ENCODE assay signal across 8 cellular contexts in the genomic region with DNA sequence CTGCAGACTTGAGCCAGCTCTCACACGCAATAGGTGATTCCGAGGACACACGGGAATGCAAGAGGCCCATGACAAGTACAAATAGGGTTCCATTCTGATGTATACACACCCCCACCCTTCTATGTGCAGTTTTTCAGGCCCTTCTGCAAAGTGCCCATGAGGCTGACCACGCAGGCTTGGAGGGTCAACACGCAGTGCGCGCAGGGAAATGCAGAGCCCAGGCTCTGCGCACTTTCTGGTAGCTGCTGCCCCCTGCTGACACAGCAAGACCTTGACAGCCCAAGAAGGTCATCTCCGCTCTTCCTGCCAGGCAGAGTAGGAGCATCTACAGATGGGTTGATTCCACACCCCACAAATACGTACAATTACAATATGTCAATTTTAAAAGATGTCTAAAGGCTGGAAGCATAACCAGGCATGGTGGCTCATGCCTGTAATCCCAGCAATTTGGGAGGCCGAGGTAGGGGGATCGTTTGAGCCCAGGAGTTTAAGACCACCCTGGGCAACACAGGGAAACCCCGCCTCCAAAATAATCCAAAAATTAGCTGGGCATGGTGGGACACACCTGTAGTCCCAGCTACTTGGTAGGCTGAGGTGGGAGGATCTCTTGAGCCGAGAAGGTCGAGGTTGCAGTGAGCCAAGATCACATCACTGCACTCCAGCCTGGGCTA. TPM values are rescaled to one million over a fixed set of nuclear protein-coding genes. Genes with fewer than 3 reads are reported as not detected.
DNase-seq lines count a peak whose midpoint lies in the region; ATAC-seq and TF ChIP-seq lines count a peak whose summit lies in the region.

No MANE protein-coding gene starts in this region.

- CTCF ChIA-PET in HEK293 (lab: Yijun Ruan, JAX): interaction anchor here (0.6 to 3.5 kb wide), 5 partner anchors 114 to 397 kb away, joined by 3 to 25 read pairs (median 4); no protein-coding TSS in a partner anchor

- H3K27ac ChIP-seq in HEK293 (ENCODE audit: extremely low read depth, low read depth, low read length) (no peak overlapping the region), subcutaneous abdominal adipose tissue (ENCODE audit: low read depth, low read length) (no peak overlapping the region)
- H3K27ac ChIP-seq in effector memory CD4-positive, alpha-beta T cell (ENCODE audit: insufficient read depth, low read length, poor library complexity, severe bottlenecking): no peak overlapping the region

- TF ChIP-seq CTCF in HEK293 (tag by site-specific recombination; IDR thresholded peaks at IDR 0.05) (no peak), mucosa of descending colon (IDR thresholded peaks at IDR 0.05) (peak; percentile 57)

- H3K9me3 ChIP-seq in HEK293 (ENCODE audit: control insufficient read depth, insufficient read depth, low read depth, low read length) (no peaks in the 10 kb centered on the region), mucosa of descending colon (no peaks in the 10 kb centered on the region), subcutaneous abdominal adipose tissue (ENCODE audit: control insufficient read depth in 5 of 5, low read length in 5 of 5) (no peaks in the 10 kb centered on the region)
- H3K9me3 ChIP-seq in effector memory CD4-positive, alpha-beta T cell (ENCODE audit: control insufficient read depth, low read length): no peaks in the 10 kb centered on the region

- H3K4me1 ChIP-seq in HEK293 (ENCODE audit: control insufficient read depth, insufficient read depth, low read length): no peaks in the 10 kb centered on the region
- H3K4me1 ChIP-seq in effector memory CD4-positive, alpha-beta T cell (ENCODE audit: control insufficient read depth, insufficient read depth, low read length, poor library complexity, severe bottlenecking): no peaks in the 10 kb centered on the region
- H3K4me1 ChIP-seq in mucosa of descending colon (ENCODE audit: low read depth): peaks cover 31% of the 10 kb centered on the region
- H3K4me1 ChIP-seq in subcutaneous abdominal adipose tissue (ENCODE audit: control insufficient read depth in 5 of 5, insufficient read depth in 5 of 5, low read length in 5 of 5): peaks cover 8 to 52% (median 31%) of the 10 kb centered on the region in 5 donors

- H3K4me3 ChIP-seq in HEK293 (ENCODE audit: low read depth, low read length) (no peak overlapping the region), mucosa of descending colon (no peak overlapping the region), subcutaneous abdominal adipose tissue (ENCODE audit: low read depth in 1 of 5, low read length in 5 of 5) (peak overlapping the region in 3 of 5 donors; percentile 12 to 19 (median 19))
- H3K4me3 ChIP-seq in effector memory CD4-positive, alpha-beta T cell (ENCODE audit: insufficient read depth, low read depth, low read length, poor library complexity, severe bottlenecking): no peak overlapping the region

- intact Hi-C loops in mucosa of descending colon (cut with DNase I, micrococcal nuclease): loop anchor here in 1 of 2 donors (2.0 kb wide), 1 partner anchor 110 kb away; no protein-coding TSS in a partner anchor

- DNase-seq in NCI-H82 (lab: John Stamatoyannopoulos, UW): peak; percentile 75
- DNase-seq in NCI-H82 treated with DMSO at 0.1 percent for 48 hours (lab: John Stamatoyannopoulos, UW; ENCODE audit: unreplicated experiment): no peak
- peak; percentile 55 for DNase-seq in NAMALWA (ENCODE audit: low spot score)
- DNase-seq in activated CD4-positive, alpha-beta T cell treated with anti-CD3 and anti-CD28 coated beads for 48 hours: peak; percentile 70
- DNase-seq in effector memory CD4-positive, alpha-beta T cell: peak in 2 of 3 donors; percentile 11 to 16
- peak; percentile 69 to 82 (median 70) for DNase-seq in mucosa of descending colon

- H3K27me3 ChIP-seq in effector memory CD4-positive, alpha-beta T cell (replicated peaks; ENCODE audit: control insufficient read depth, insufficient read depth, low read length, poor library complexity, severe bottlenecking): peaks cover 4% of the 10 kb centered on the region
- no peaks in the 10 kb centered on the region for H3K27me3 ChIP-seq in subcutaneous abdominal adipose tissue (ENCODE audit: control insufficient read depth in 5 of 5, insufficient read depth in 4 of 5, low read length in 5 of 5)

- POLR2A ChIA-PET in HEK293 (lab: Yijun Ruan, JAX): no interaction called here

- H3K36me3 ChIP-seq in HEK293 (ENCODE audit: control insufficient read depth in 2 of 2, insufficient read depth in 1 of 2, low read length in 2 of 2) (peaks cover 0 to 5% of the 10 kb centered on the region in 2 experiments; a peak in 1 of 3 replicates), mucosa of descending colon (ENCODE audit: low read depth) (no peaks in the 10 kb centered on the region), subcutaneous abdominal adipose tissue (ENCODE audit: control insufficient read depth in 5 of 5, insufficient read depth in 5 of 5, low read length in 5 of 5) (peaks cover 0 to 13% (median 12%) of the 10 kb centered on the region in 5 donors)
- peaks cover 6% of the 10 kb centered on the region for H3K36me3 ChIP-seq in effector memory CD4-positive, alpha-beta T cell (ENCODE audit: control insufficient read depth, insufficient read depth, low read length)

- ATAC-seq in mucosa of descending colon: peak; percentile 67

- no peak overlapping the region for H3K9ac ChIP-seq in subcutaneous abdominal adipose tissue (ENCODE audit: low read length in 5 of 5)

TF ChIP-seq in HEK293, 187 proteins besides CTCF, POLR2A, EP300 and RAD21:
- TF ChIP-seq ZNF623 (tag by site-specific recombination; IDR thresholded peaks at IDR 0.05) (no peak), GLIS1 (tag by site-specific recombination; IDR thresholded peaks at IDR 0.05) (no peak), ZFP41 (tag by site-specific recombination; IDR thresholded peaks at IDR 0.05; ENCODE audit: borderline replicate concordance) (no peak), ZNF654 (tag by site-specific recombination; IDR thresholded peaks at IDR 0.05; ENCODE audit: low read depth) (peak; percentile 36), OVOL3 (tag by site-specific recombination; IDR thresholded peaks at IDR 0.05) (no peak), ZNF544 (tag by site-specific recombination; IDR thresholded peaks at IDR 0.05) (no peak), ZNF366 (tag by site-specific recombination; conservative IDR thresholded peaks at IDR 0.05) (no peak)
- TF ChIP-seq, protein P1, sequence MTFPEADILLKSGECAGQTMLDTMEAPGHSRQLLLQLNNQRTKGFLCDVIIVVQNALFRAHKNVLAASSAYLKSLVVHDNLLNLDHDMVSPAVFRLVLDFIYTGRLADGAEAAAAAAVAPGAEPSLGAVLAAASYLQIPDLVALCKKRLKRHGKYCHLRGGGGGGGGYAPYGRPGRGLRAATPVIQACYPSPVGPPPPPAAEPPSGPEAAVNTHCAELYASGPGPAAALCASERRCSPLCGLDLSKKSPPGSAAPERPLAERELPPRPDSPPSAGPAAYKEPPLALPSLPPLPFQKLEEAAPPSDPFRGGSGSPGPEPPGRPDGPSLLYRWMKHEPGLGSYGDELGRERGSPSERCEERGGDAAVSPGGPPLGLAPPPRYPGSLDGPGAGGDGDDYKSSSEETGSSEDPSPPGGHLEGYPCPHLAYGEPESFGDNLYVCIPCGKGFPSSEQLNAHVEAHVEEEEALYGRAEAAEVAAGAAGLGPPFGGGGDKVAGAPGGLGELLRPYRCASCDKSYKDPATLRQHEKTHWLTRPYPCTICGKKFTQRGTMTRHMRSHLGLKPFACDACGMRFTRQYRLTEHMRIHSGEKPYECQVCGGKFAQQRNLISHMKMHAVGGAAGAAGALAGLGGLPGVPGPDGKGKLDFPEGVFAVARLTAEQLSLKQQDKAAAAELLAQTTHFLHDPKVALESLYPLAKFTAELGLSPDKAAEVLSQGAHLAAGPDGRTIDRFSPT (tag by site-specific recombination; IDR thresholded peaks at IDR 0.05): no peak

RNA-seq across cellular contexts. Expression of gene SH3BP5L, which starts 18.5 kb away (rescaled TPM):
- total RNA-seq in mucosa of descending colon: 10 to 100 TPM; 27.2 to 31.0 (median 29.3) TPM

RNA-seq across cellular contexts. Expression of gene ZNF672, which starts 30.8 kb away (rescaled TPM):
- total RNA-seq in mucosa of descending colon: 10 to 100 TPM; 29.6 to 38.8 (median 38.3) TPM

RNA-seq across cellular contexts. Expression of gene LYPD8, which starts 51.6 kb away (rescaled TPM):
- 100 to 1,000 TPM; 235 to 700 (median 647) TPM for total RNA-seq in mucosa of descending colon

RNA-seq across cellular contexts. Expression of gene ZNF692, which starts 51.7 kb away (rescaled TPM):
- 10 to 100 TPM; 26.7 to 51.7 (median 43.6) TPM for total RNA-seq in mucosa of descending colon

Comparison
In these comparisons a context has a peak if more than half of its experiments do, and no peak if none do; other contexts are left out.
1. H3K4me3 ChIP-seq: peak in subcutaneous abdominal adipose tissue (3 of 5); none in HEK293 (single experiment), effector memory CD4-positive, alpha-beta T cell (single experiment) and mucosa of descending colon (single experiment).